8 cellular contexts compared by ENCODE assay signal in the genomic region with DNA sequence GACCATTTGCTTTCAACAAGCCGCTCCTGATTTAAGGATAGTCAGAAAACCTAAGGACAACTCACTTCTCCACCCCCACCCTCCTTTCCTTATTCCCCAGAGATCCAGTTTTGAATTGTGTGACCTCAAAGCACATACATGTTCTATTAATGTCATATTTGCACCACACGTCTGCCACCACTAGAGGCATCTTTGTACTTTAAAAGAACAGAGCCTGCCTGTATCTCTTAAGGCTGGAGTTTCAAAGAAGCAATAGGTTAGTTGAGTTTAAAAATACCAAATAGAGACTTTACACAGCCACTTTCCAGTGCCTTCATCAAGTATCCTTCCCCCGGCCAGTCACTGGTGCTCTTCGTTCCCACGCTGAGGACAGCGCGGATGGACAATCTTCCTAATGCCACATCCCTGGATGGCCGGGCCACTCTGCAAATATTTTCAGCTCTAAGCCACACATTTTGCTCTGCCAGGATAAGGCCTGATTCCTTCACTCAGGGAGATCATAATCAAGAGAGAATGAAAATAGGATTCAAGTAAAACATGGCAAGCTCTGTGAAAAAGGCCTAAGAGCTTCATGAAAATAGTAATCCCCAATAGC.
DNase-seq lines count a peak whose midpoint lies in the region; ATAC-seq and TF ChIP-seq lines count a peak whose summit lies in the region.

No MANE protein-coding gene starts in this region.

- no peaks in the 10 kb centered on the region for H3K4me1 ChIP-seq in Peyer's patch

- H3K4me3 ChIP-seq in AG04450 (ENCODE audit: low read depth, low read length) = no peak overlapping the region
- no peak overlapping the region for H3K4me3 ChIP-seq in Peyer's patch

- no peaks in the 10 kb centered on the region for H3K9me3 ChIP-seq in AG04450 (ENCODE audit: control insufficient read depth, insufficient read depth, low read length)
- no peaks in the 10 kb centered on the region for H3K9me3 ChIP-seq in Peyer's patch

- H3K27me3 ChIP-seq in AG04450 (ENCODE audit: control insufficient read depth, insufficient read depth, low read length) (no peaks in the 10 kb centered on the region), Peyer's patch (no peaks in the 10 kb centered on the region)

- no peak for DNase-seq in AG04450 (ENCODE audit: low read depth, low spot score)
- peak in 1 of 3 donors; percentile 47 for DNase-seq in Peyer's patch
- DNase-seq in hepatic stellate cell (ENCODE audit: low spot score) = peak; percentile 6
- no peak for DNase-seq in NCI-H2107 (lab: John Stamatoyannopoulos, UW)
- no peak for DNase-seq in amniotic stem cell (lab: John Stamatoyannopoulos, UW)
- no peak for DNase-seq in OCI-M2 (lab: John Stamatoyannopoulos, UW; ENCODE audit: unreplicated experiment)

- H3K36me3 ChIP-seq in Peyer's patch = no peaks in the 10 kb centered on the region

- H3K27ac ChIP-seq in AG04450 (ENCODE audit: low read depth, low read length) = no peak overlapping the region
- H3K27ac ChIP-seq in Peyer's patch = no peak overlapping the region

- TF ChIP-seq CTCF in AG04450 (IDR thresholded peaks at IDR 0.05; ENCODE audit: low read depth, low read length) (peak; percentile 55), Peyer's patch (IDR thresholded peaks at IDR 0.05) (peak in 4 of 6 experiments; percentile 40 to 65 (median 58))

- peak; percentile 77 for ATAC-seq in GM18505 (IDR thresholded peaks at IDR 0.05; ENCODE audit: unreplicated experiment)
- peak; percentile 88 for ATAC-seq in HG02973 (IDR thresholded peaks at IDR 0.05; ENCODE audit: unreplicated experiment)

- POLR2A ChIA-PET in AG04450 (lab: Yijun Ruan, JAX) = no interaction called here

- CTCF ChIA-PET in AG04450 (lab: Charles Lee) = interaction anchor here (0.6 to 1.1 kb wide), 3 partner anchors 13 to 263 kb away, joined by 3 to 8 read pairs (median 4); no protein-coding TSS in a partner anchor

- TF ChIP-seq POLR2A in GM18505 (IDR thresholded peaks at IDR 0.05; ENCODE audit: borderline replicate concordance, extremely low read depth, insufficient read depth, insufficient read length) (no peak), Peyer's patch (IDR thresholded peaks at IDR 0.05) (no peak)
